ENCODE assay signal across 14 cellular contexts in genomic region chr2:54465143-54465542, GRCh38. TPM values are rescaled to one million over a fixed set of nuclear protein-coding genes. Genes with fewer than 3 reads are reported as not detected.
DNase-seq lines count a peak whose midpoint lies in the region; ATAC-seq and TF ChIP-seq lines count a peak whose summit lies in the region.
"Had no signal": no experiment of that assay in that cellular context is flagged by ENCODE, and none has a peak within 500 bp of the region (broad histone marks: within the 10 kb centered on the region; RNA-seq: fewer than 3 reads in every experiment).

No MANE protein-coding gene starts in this region.

- no peaks in the 10 kb centered on the region for H3K36me3 Mint-ChIP-seq in chondrocyte (ENCODE audit: low read depth)
- H3K36me3 Mint-ChIP-seq: CD8-positive, alpha-beta T cell had no signal

- no peak for DNase-seq in chondrocyte (ENCODE audit: low spot score)
- no peak for DNase-seq in sigmoid colon
- DNase-seq in tibial nerve (ENCODE audit: low spot score in 2 of 2), result no peak
- DNase-seq in activated T-cell treated with anti-CD3 and anti-CD28 coated beads for 4 hours, result no peak
- no peak for DNase-seq in NCI-H2107 (lab: John Stamatoyannopoulos, UW)
- DNase-seq in D341Med (ENCODE audit: low spot score), result no peak
- no peak for DNase-seq in right lobe of liver
- DNase-seq: BE2C; CD8-positive, alpha-beta T cell; PC-3 had no signal

- H3K4me3 Mint-ChIP-seq in chondrocyte (ENCODE audit: unreplicated experiment), result no peak overlapping the region
- H3K4me3 Mint-ChIP-seq: CD8-positive, alpha-beta T cell had no signal

- H3K4me3 ChIP-seq in gastroesophageal sphincter (no peak overlapping the region), sigmoid colon (no peak overlapping the region), tibial nerve (no peak overlapping the region), right lobe of liver (no peak overlapping the region)
- H3K4me3 ChIP-seq: K562 had no signal

- TF ChIP-seq EP300 in gastroesophageal sphincter (IDR thresholded peaks at IDR 0.05) (no peak), sigmoid colon (IDR thresholded peaks at IDR 0.05) (no peak), tibial nerve (IDR thresholded peaks at IDR 0.05) (no peak)

- no peak for TF ChIP-seq CTCF in chondrocyte (IDR thresholded peaks at IDR 0.05)
- no peak for TF ChIP-seq CTCF in gastroesophageal sphincter (IDR thresholded peaks at IDR 0.05)
- no peak for TF ChIP-seq CTCF in sigmoid colon (IDR thresholded peaks at IDR 0.05)
- TF ChIP-seq CTCF in tibial nerve (IDR thresholded peaks at IDR 0.05), result no peak
- TF ChIP-seq CTCF in right lobe of liver (IDR thresholded peaks at IDR 0.05), result no peak

- peaks cover 17 to 97% (median 19%) of the 10 kb centered on the region in 3 donors for H3K4me1 ChIP-seq in gastroesophageal sphincter
- H3K4me1 ChIP-seq in sigmoid colon, result peaks cover 0 to 90% (median 70%) of the 10 kb centered on the region in 4 donors
- peaks cover 4 to 97% (median 35%) of the 10 kb centered on the region in 4 donors for H3K4me1 ChIP-seq in tibial nerve
- H3K4me1 ChIP-seq in right lobe of liver, result no peaks in the 10 kb centered on the region

- H3K27ac Mint-ChIP-seq in chondrocyte (ENCODE audit: unreplicated experiment), result peak overlapping the region; percentile 39
- H3K27ac Mint-ChIP-seq: CD8-positive, alpha-beta T cell had no signal

- WGBS in gastroesophageal sphincter (ENCODE audit: low coverage in 1 of 2), 2 donors, result 7 to 29% methylated on average over 2 of the region's 2 CpGs
- 72 to 82% methylated on average over 2 of the region's 2 CpGs for whole genome bisulfite sequencing in sigmoid colon, 2 donors
- 17 to 23% methylated on average over 2 of the region's 2 CpGs for WGBS in tibial nerve, 2 donors
- 81% methylated on average over 2 of the region's 2 CpGs for WGBS in right lobe of liver (ENCODE audit: insufficient coverage, low coverage, low lambda C conversion rate, missing lambda C conversion rate)

- H3K27me3 ChIP-seq in gastroesophageal sphincter, result no peaks in the 10 kb centered on the region
- H3K27me3 ChIP-seq in sigmoid colon, result no peaks in the 10 kb centered on the region
- no peaks in the 10 kb centered on the region for H3K27me3 ChIP-seq in tibial nerve
- H3K27me3 ChIP-seq in right lobe of liver, result no peaks in the 10 kb centered on the region
- H3K27me3 ChIP-seq: BE2C had no signal

- no peak for TF ChIP-seq POLR2A in gastroesophageal sphincter (IDR thresholded peaks at IDR 0.05)
- TF ChIP-seq POLR2A in sigmoid colon (IDR thresholded peaks at IDR 0.05), result no peak
- no peak for TF ChIP-seq POLR2A in tibial nerve (IDR thresholded peaks at IDR 0.05)
- no peak for TF ChIP-seq POLR2A in right lobe of liver (IDR thresholded peaks at IDR 0.05)

- H3K27ac ChIP-seq in gastroesophageal sphincter, result peak overlapping the region; percentile 34 to 99 (median 76)
- peak overlapping the region; percentile 30 to 97 (median 74) for H3K27ac ChIP-seq in sigmoid colon
- H3K27ac ChIP-seq in tibial nerve, result peak overlapping the region in 3 of 4 donors; percentile 40 to 97 (median 91)
- H3K27ac ChIP-seq in right lobe of liver, result no peak overlapping the region
- H3K27ac ChIP-seq: HL-60 had no signal

- H3K27me3 Mint-ChIP-seq in chondrocyte (ENCODE audit: low read depth), result no peaks in the 10 kb centered on the region

- no peaks in the 10 kb centered on the region for H3K9me3 Mint-ChIP-seq in chondrocyte (ENCODE audit: low read depth)
- H3K9me3 Mint-ChIP-seq: CD8-positive, alpha-beta T cell had no signal

- H3K9me3 ChIP-seq in gastroesophageal sphincter (no peaks in the 10 kb centered on the region), sigmoid colon (no peaks in the 10 kb centered on the region), tibial nerve (no peaks in the 10 kb centered on the region), right lobe of liver (no peaks in the 10 kb centered on the region)
- H3K9me3 ChIP-seq: BE2C had no signal

- H3K36me3 ChIP-seq in gastroesophageal sphincter (no peaks in the 10 kb centered on the region), sigmoid colon (no peaks in the 10 kb centered on the region), tibial nerve (no peaks in the 10 kb centered on the region), right lobe of liver (no peaks in the 10 kb centered on the region)
- H3K36me3 ChIP-seq: BE2C had no signal

- H3K4me1 Mint-ChIP-seq in chondrocyte (ENCODE audit: low read depth), result peaks cover 71% of the 10 kb centered on the region

- intact Hi-C loops in sigmoid colon (cut with DNase I), result no loop called here
- intact Hi-C loops in right lobe of liver (cut with DNase I), result no loop called here

- no peak for ATAC-seq in gastroesophageal sphincter
- ATAC-seq in right lobe of liver, result no peak
- ATAC-seq: CD8-positive, alpha-beta T cell; HCT116; K562; PC-3 had no signal

RNA-seq across cellular contexts. Expression of gene SPTBN1, which starts 9.0 kb away (rescaled TPM):
- total RNA-seq in chondrocyte (275 to 297 TPM (median 293 TPM) in 3 replicates), gastroesophageal sphincter (100 to 1,000 TPM; 353 to 606 (median 498) TPM), sigmoid colon (100 to 1,000 TPM; 169 to 273 (median 259) TPM), tibial nerve (100 to 1,000 TPM; 670 to 967 (median 890) TPM), right lobe of liver (100 to 1,000 TPM; 107 to 315 (median 227) TPM)
- polyA plus RNA-seq in sigmoid colon, result 100 to 1,000 TPM in 1 of 3 donors, 10 to 100 TPM in 2; 23.1 to 101 (median 36.6) TPM

Comparison
In these comparisons a context has a peak if more than half of its experiments do, and no peak if none do; other contexts are left out.
1. H3K27ac ChIP-seq: peak in gastroesophageal sphincter (4 of 4), sigmoid colon (4 of 4) and tibial nerve (3 of 4); none in right lobe of liver (0 of 3).